In the genomic region with DNA sequence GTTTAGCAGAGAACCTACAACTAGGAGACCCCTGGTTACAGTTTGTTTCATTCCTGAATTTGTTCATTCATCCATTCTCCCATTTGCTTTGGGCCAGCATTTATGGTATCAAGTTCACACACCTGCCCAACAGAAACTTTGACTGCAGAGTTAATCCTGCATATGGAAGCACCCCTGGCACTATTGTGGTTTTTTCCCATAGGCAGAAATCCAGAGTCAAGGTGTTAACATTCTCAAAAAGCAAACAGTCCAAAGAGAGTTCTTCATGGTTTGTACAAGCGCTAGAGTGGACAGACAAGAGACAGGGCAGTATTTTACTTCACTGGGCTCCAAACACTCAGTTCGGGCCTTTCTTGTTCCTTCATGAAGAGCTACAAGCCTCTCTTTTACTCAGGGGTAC, we compare ENCODE assay signal across 17 cellular contexts. TPM values are rescaled to one million over a fixed set of nuclear protein-coding genes. Genes with fewer than 3 reads are reported as not detected.
DNase-seq lines count a peak whose midpoint lies in the region; ATAC-seq, FAIRE-seq and TF ChIP-seq lines count a peak whose summit lies in the region.
"Had no signal": no experiment of that assay in that cellular context is flagged by ENCODE, and none has a peak within 500 bp of the region (broad histone marks: within the 10 kb centered on the region; RNA-seq: fewer than 3 reads in every experiment).

No MANE protein-coding gene starts in this region.

- no TSS peak for BruUV-seq in Caco-2 (replicated peaks; lab: Mats Ljungman, UMichigan)

- H3K9me3 Mint-ChIP-seq in Caco-2 (ENCODE audit: unreplicated experiment) = no peaks in the 10 kb centered on the region
- H3K9me3 Mint-ChIP-seq: CD8-positive, alpha-beta T cell had no signal

- H3K27ac ChIP-seq in duodenal mucosa (ENCODE audit: low read depth, low read length) (peak overlapping the region; percentile 37), mucosa of rectum (ENCODE audit: low read depth in 2 of 2, low read length in 2 of 2) (peak overlapping the region; percentile 64 to 80), small intestine (ENCODE audit: low read depth in 1 of 2, low read length in 1 of 2) (peak overlapping the region; percentile 7 to 87)
- H3K27ac ChIP-seq: 22Rv1, HL-60 had no signal

- peaks cover 22% of the 10 kb centered on the region for H3K4me1 Mint-ChIP-seq in Caco-2 (ENCODE audit: low read depth, unreplicated experiment)
- H3K4me1 Mint-ChIP-seq: CD14-positive monocyte had no signal

- peaks cover 20% of the 10 kb centered on the region for H3K4me1 ChIP-seq in Caco-2
- H3K4me1 ChIP-seq in duodenal mucosa (ENCODE audit: control insufficient read depth in 1 of 2, insufficient read depth in 2 of 2, low read length in 2 of 2) = peaks cover 13 to 18% of the 10 kb centered on the region in 2 donors
- peaks cover 12 to 21% of the 10 kb centered on the region in 2 donors for H3K4me1 ChIP-seq in mucosa of rectum (ENCODE audit: control insufficient read depth in 2 of 2, insufficient read depth in 2 of 2, low read length in 2 of 2)
- peaks cover 0 to 4% of the 10 kb centered on the region in 2 donors for H3K4me1 ChIP-seq in small intestine (ENCODE audit: control insufficient read depth in 2 of 2, insufficient read depth in 1 of 2, low read depth in 1 of 2, low read length in 1 of 2)
- H3K4me1 ChIP-seq: HAP-1 had no signal

- no peaks in the 10 kb centered on the region for H3K9me3 ChIP-seq in Caco-2
- no peaks in the 10 kb centered on the region for H3K9me3 ChIP-seq in duodenal mucosa (ENCODE audit: control insufficient read depth in 1 of 2, low read length in 2 of 2)
- H3K9me3 ChIP-seq in mucosa of rectum (ENCODE audit: control insufficient read depth in 2 of 2, low read length in 2 of 2) = no peaks in the 10 kb centered on the region
- H3K9me3 ChIP-seq in small intestine (ENCODE audit: control insufficient read depth, low read depth) = no peaks in the 10 kb centered on the region
- H3K9me3 ChIP-seq: HAP-1 had no signal

- no peak for FAIRE-seq in small intestine (lab: Jason Lieb, UNC)
- FAIRE-seq: K562 had no signal

- H3K27me3 ChIP-seq in Caco-2 (replicated peaks; ENCODE audit: control insufficient read depth, insufficient read depth, low read length) (no peaks in the 10 kb centered on the region), duodenal mucosa (ENCODE audit: control insufficient read depth in 1 of 2, insufficient read depth in 2 of 2, low read length in 2 of 2) (no peaks in the 10 kb centered on the region), mucosa of rectum (ENCODE audit: control insufficient read depth in 2 of 2, insufficient read depth in 2 of 2, low read length in 2 of 2) (no peaks in the 10 kb centered on the region), small intestine (ENCODE audit: control insufficient read depth in 2 of 2, insufficient read depth in 2 of 2, low read length in 2 of 2) (no peaks in the 10 kb centered on the region)

- intact Hi-C loops in Caco-2 (cut with micrococcal nuclease; ENCODE audit: unreplicated experiment) = loop anchor here (2.0 kb wide), 2 partner anchors 76 to 110 kb away; no protein-coding TSS in a partner anchor

- DNase-seq in Caco-2 (no peak), small intestine (no peak), middle frontal gyrus (ENCODE audit: extremely low spot score, low spot score) (no peak)
- DNase-seq: CD8-positive, alpha-beta T cell; GF-D8; GOT3 had no signal

- POLR2A ChIA-PET in Caco-2 (lab: Charles Lee) = no interaction called here

- 53 to 66% (median 64%) methylated on average over 2 of the region's 2 CpGs for WGBS in small intestine, 3 donors

- no peak for ATAC-seq in GM18907 (IDR thresholded peaks at IDR 0.05; ENCODE audit: unreplicated experiment)
- no peak for ATAC-seq in GM18511 (IDR thresholded peaks at IDR 0.05; ENCODE audit: unreplicated experiment)
- ATAC-seq: CD8-positive, alpha-beta T cell; K562 had no signal

- peak overlapping the region; percentile 79 for H3K27ac Mint-ChIP-seq in Caco-2 (ENCODE audit: unreplicated experiment)
- H3K27ac Mint-ChIP-seq: CD14-positive monocyte; CD8-positive, alpha-beta T cell had no signal

- H3K36me3 Mint-ChIP-seq in Caco-2 (ENCODE audit: insufficient read depth, unreplicated experiment) = no peaks in the 10 kb centered on the region
- H3K36me3 Mint-ChIP-seq: CD14-positive monocyte; CD8-positive, alpha-beta T cell had no signal

- H3K9ac ChIP-seq in duodenal mucosa (ENCODE audit: low read depth in 1 of 2, low read length in 2 of 2) (peak overlapping the region in 1 of 2 donors; percentile 71), mucosa of rectum (ENCODE audit: low read depth in 1 of 2, low read length in 2 of 2) (peak overlapping the region in 1 of 2 donors; percentile 52)

- no peak for TF ChIP-seq CTCF in Caco-2 (IDR thresholded peaks at IDR 0.05; ENCODE audit: insufficient read depth in 1 of 2, low read depth in 1 of 2, low read length in 1 of 2, severe bottlenecking in 1 of 2, unreplicated experiment in 1 of 2)

- peak overlapping the region; percentile 33 for H3K4me3 Mint-ChIP-seq in Caco-2 (ENCODE audit: unreplicated experiment)
- H3K4me3 Mint-ChIP-seq: CD14-positive monocyte; CD8-positive, alpha-beta T cell had no signal

- H3K36me3 ChIP-seq in Caco-2 (ENCODE audit: control insufficient read depth, insufficient read depth, low read length) (no peaks in the 10 kb centered on the region), duodenal mucosa (ENCODE audit: control insufficient read depth in 1 of 2, insufficient read depth in 2 of 2, low read length in 2 of 2) (no peaks in the 10 kb centered on the region), mucosa of rectum (ENCODE audit: control insufficient read depth in 2 of 2, insufficient read depth in 2 of 2, low read length in 2 of 2) (no peaks in the 10 kb centered on the region), small intestine (ENCODE audit: control insufficient read depth in 2 of 2, insufficient read depth in 2 of 2, low read length in 2 of 2) (no peaks in the 10 kb centered on the region)
- H3K36me3 ChIP-seq: HAP-1 had no signal

- CTCF ChIA-PET in Caco-2 (lab: Charles Lee) = interaction anchor here (1.7 kb wide), 1 partner anchor 82 kb away, joined by 5 read pairs; no protein-coding TSS in a partner anchor

- no peaks in the 10 kb centered on the region for H3K27me3 Mint-ChIP-seq in Caco-2 (ENCODE audit: insufficient read depth, unreplicated experiment)

- H3K4me3 ChIP-seq in Caco-2 (ENCODE audit: low read depth, low read length) (no peak overlapping the region), duodenal mucosa (ENCODE audit: low read depth in 1 of 2, low read length in 2 of 2) (peak overlapping the region in 1 of 2 donors; percentile 30), mucosa of rectum (ENCODE audit: low read length in 2 of 2) (no peak overlapping the region), small intestine (ENCODE audit: low read depth in 1 of 2, low read length in 2 of 2) (no peak overlapping the region)
- H3K4me3 ChIP-seq: HAP-1, K562 had no signal

RNA-seq across cellular contexts. Expression of gene KCNK10, which starts 51.9 kb away (rescaled TPM):
- 2.9 and 3.7 TPM in 2 replicates for total RNA-seq in Caco-2 (2022)
- 1 to 10 TPM; 1.9 to 2.9 (median 2.2) TPM for polyA plus RNA-seq in small intestine
- total RNA-seq: A673; CD8-positive, alpha-beta T cell; K562 had no signal
- polyA plus RNA-seq: BJ, K562 had no signal
